ENCODE assay signal across 8 cellular contexts in genomic region chr17:28902819-28903545, GRCh38. TPM values are rescaled to one million over a fixed set of nuclear protein-coding genes. Genes with fewer than 3 reads are reported as not detected.
A peak's percentile ranks its signal among the peaks of the same experiment; 100 is the strongest.
DNase-seq lines count a peak whose midpoint lies in the region; TF ChIP-seq lines count a peak whose summit lies in the region.

Gene DHRS13 (minus strand): TSS chr17:28903079. CDS start chr17:28902944, 135 bp downstream.

- H3K4me1 ChIP-seq in ES-I3 (ENCODE audit: insufficient read depth, low read length) (peaks cover 5% of the 10 kb centered on the region; the same call in 1 of the 2 replicates), HAP-1 (peaks cover 10% of the 10 kb centered on the region)

- peak within 1 kb of the TSS; percentile 83 for H3K27ac Mint-ChIP-seq in neural crest cell (ENCODE audit: unreplicated experiment)

- peak; percentile 91 to 95 for DNase-seq in HAP-1 (ENCODE audit: low spot score in 2 of 2)
- DNase-seq in MG63: peak; percentile 92
- DNase-seq in SHP77 treated with DMSO at 0.1 percent for 48 hours (lab: John Stamatoyannopoulos, UW): peak; percentile 78
- peak; percentile 92 for DNase-seq in activated gamma-delta T cell treated with Interleukin-2 at 50 U/mL for 16 hours
- DNase-seq in fibroblast of villous mesenchyme (ENCODE audit: low read depth): peak; percentile 86
- peak; percentile 92 for DNase-seq in neural crest cell (ENCODE audit: low read depth, low spot score)
- peak; percentile 67 for DNase-seq in stromal cell of bone marrow (ENCODE audit: low read depth)

- H3K9me3 Mint-ChIP-seq in neural crest cell: no peaks in the 10 kb centered on the region

- in situ Hi-C loops in HAP-1 (cut with MboI; ENCODE audit: low sequenced_read_pairs): no loop called here

- H3K4me3 ChIP-seq in HAP-1 (peak within 1 kb of the TSS; percentile 66), MG63 (peak within 1 kb of the TSS; percentile 53), fibroblast of villous mesenchyme (ENCODE audit: low read depth, low read length) (peak within 1 kb of the TSS; percentile 64)

- peaks cover 42% of the 10 kb centered on the region for H3K4me1 Mint-ChIP-seq in neural crest cell

- TF ChIP-seq CTCF in fibroblast of villous mesenchyme (IDR thresholded peaks at IDR 0.05; ENCODE audit: insufficient read depth, low read depth, low read length) (peak; percentile 71), neural crest cell (conservative IDR thresholded peaks at IDR 0.05) (peak; percentile 97)

- H3K27me3 ChIP-seq in HAP-1 (ENCODE audit: low read depth): no peaks in the 10 kb centered on the region
- peaks cover 2% of the 10 kb centered on the region; the same call in 1 of the 2 replicates for H3K27me3 ChIP-seq in MG63

- H3K9ac ChIP-seq in ES-I3 (ENCODE audit: low read depth, low read length): peak within 1 kb of the TSS; percentile 70

- no peaks in the 10 kb centered on the region for H3K27me3 Mint-ChIP-seq in neural crest cell (ENCODE audit: low read depth)

- peaks cover 20% of the 10 kb centered on the region for H3K36me3 Mint-ChIP-seq in neural crest cell (ENCODE audit: low read depth)

- H3K9me3 ChIP-seq in ES-I3 (ENCODE audit: control insufficient read depth, insufficient read depth, low read length): no peaks in the 10 kb centered on the region
- H3K9me3 ChIP-seq in HAP-1: no peaks in the 10 kb centered on the region
- no peaks in the 10 kb centered on the region for H3K9me3 ChIP-seq in MG63

- peak within 1 kb of the TSS; percentile 93 for H3K4me3 Mint-ChIP-seq in neural crest cell

- peaks cover 21% of the 10 kb centered on the region for H3K36me3 ChIP-seq in ES-I3 (ENCODE audit: insufficient read depth, low read length)
- H3K36me3 ChIP-seq in HAP-1 (replicated peaks): peaks cover 40% of the 10 kb centered on the region
- peaks cover 30% of the 10 kb centered on the region for H3K36me3 ChIP-seq in MG63

RNA-seq across cellular contexts. Expression of gene DHRS13, which starts in this region (rescaled TPM):
- total RNA-seq in MG63 (2014; rRNA removed; shearing (Covaris generic); ENCODE audit: low replicate concordance): 10.3 and 12.0 TPM in 2 replicates
- total RNA-seq in fibroblast of villous mesenchyme (2.6 and 3.5 TPM in 2 replicates), neural crest cell (28.7 and 32.6 TPM in 2 replicates)

Comparison
In these comparisons a context has a peak if more than half of its experiments do, and no peak if none do; other contexts are left out.
1. Peak in every context shown above with its lines: DNase-seq and H3K4me3 ChIP-seq.